Comparison of ENCODE assay signal across 8 cellular contexts in genomic region chr19:55082023-55082851, GRCh38. TPM values are rescaled to one million over a fixed set of nuclear protein-coding genes. Genes with fewer than 3 reads are reported as not detected.
DNase-seq lines count a peak whose midpoint lies in the region; ATAC-seq and TF ChIP-seq lines count a peak whose summit lies in the region.

No MANE protein-coding gene starts in this region.

- POLR2A ChIA-PET in activated CD8-positive, alpha-beta T cell treated with anti-CD3 and anti-CD28 coated beads for 36 hours (lab: Charles Lee), result interaction anchor here (1.3 kb wide), 1 partner anchor 555 kb away, joined by 3 read pairs; no protein-coding TSS in a partner anchor

- H3K27ac Mint-ChIP-seq in activated CD8-positive, alpha-beta T cell treated with anti-CD3 and anti-CD28 coated beads for 36 hours, result no peak overlapping the region

- CTCF ChIA-PET in activated CD8-positive, alpha-beta T cell treated with anti-CD3 and anti-CD28 coated beads for 36 hours (lab: Charles Lee), result no interaction called here

- H3K9me3 Mint-ChIP-seq in activated CD8-positive, alpha-beta T cell treated with anti-CD3 and anti-CD28 coated beads for 36 hours, result no peaks in the 10 kb centered on the region

- DNase-seq in AG20443 (ENCODE audit: low spot score) (peak; percentile 50), HuH-7 (ENCODE audit: low spot score) (peak; percentile 82), fibroblast of villous mesenchyme (ENCODE audit: low read depth) (peak; percentile 49), kidney glomerular epithelial cell (lab: John Stamatoyannopoulos, UW) (no peak)
- DNase-seq in activated CD8-positive, alpha-beta T cell treated with anti-CD3 and anti-CD28 coated beads for 36 hours, result peak; percentile 71
- peak; percentile 53 to 64 for DNase-seq in stimulated activated CD4-positive, alpha-beta T cell treated with anti-CD3 and anti-CD28 coated beads, Interleukin-2, amount 100 ng/mL, for 24 hours

- peaks cover 19% of the 10 kb centered on the region for H3K4me1 Mint-ChIP-seq in activated CD8-positive, alpha-beta T cell treated with anti-CD3 and anti-CD28 coated beads for 36 hours (ENCODE audit: low read depth)

- ATAC-seq in activated CD8-positive, alpha-beta T cell treated with anti-CD3 and anti-CD28 coated beads for 36 hours, result no peak
- no peak for ATAC-seq in esophagus mucosa
- no peak for ATAC-seq in GM21367 (IDR thresholded peaks at IDR 0.05; ENCODE audit: unreplicated experiment)

- H3K4me3 ChIP-seq in fibroblast of villous mesenchyme (ENCODE audit: low read depth, low read length), result peak overlapping the region; percentile 68

- no peak for TF ChIP-seq CTCF in activated CD8-positive, alpha-beta T cell treated with anti-CD3 and anti-CD28 coated beads for 36 hours (IDR thresholded peaks at IDR 0.05)
- TF ChIP-seq CTCF in fibroblast of villous mesenchyme (IDR thresholded peaks at IDR 0.05; ENCODE audit: insufficient read depth, low read depth, low read length), result no peak

- H3K27me3 Mint-ChIP-seq in activated CD8-positive, alpha-beta T cell treated with anti-CD3 and anti-CD28 coated beads for 36 hours, result peaks cover 57% of the 10 kb centered on the region

- H3K36me3 Mint-ChIP-seq in activated CD8-positive, alpha-beta T cell treated with anti-CD3 and anti-CD28 coated beads for 36 hours (ENCODE audit: low read depth), result no peaks in the 10 kb centered on the region

- intact Hi-C loops in activated CD8-positive, alpha-beta T cell treated with anti-CD3 and anti-CD28 coated beads for 36 hours (cut with micrococcal nuclease), result no loop called here

- H3K4me3 Mint-ChIP-seq in activated CD8-positive, alpha-beta T cell treated with anti-CD3 and anti-CD28 coated beads for 36 hours, result peak overlapping the region; percentile 46

RNA-seq across cellular contexts. Expression of gene EPS8L1, which starts 6.6 kb away (rescaled TPM):
- total RNA-seq in activated CD8-positive, alpha-beta T cell treated with anti-CD3 and anti-CD28 coated beads for 36 hours, result 1 to 10 TPM; 2.8 to 3.2 TPM
- total RNA-seq in fibroblast of villous mesenchyme (1.3 and 2.2 TPM in 2 replicates), esophagus mucosa (199 TPM)

RNA-seq across cellular contexts. Expression of gene RDH13, which starts 19.3 kb away (rescaled TPM):
- total RNA-seq in activated CD8-positive, alpha-beta T cell treated with anti-CD3 and anti-CD28 coated beads for 36 hours, result 10 to 100 TPM; 17.3 to 18.2 TPM
- total RNA-seq in fibroblast of villous mesenchyme (9.0 and 9.1 TPM in 2 replicates), esophagus mucosa (33.7 TPM)

RNA-seq across cellular contexts. Expression of gene PPP1R12C, which starts 35.2 kb away (rescaled TPM):
- total RNA-seq in activated CD8-positive, alpha-beta T cell treated with anti-CD3 and anti-CD28 coated beads for 36 hours, result 10 to 100 TPM; 55.4 to 55.8 TPM
- 49.7 and 69.9 TPM in 2 replicates for total RNA-seq in fibroblast of villous mesenchyme
- total RNA-seq in esophagus mucosa, result 33.3 TPM

RNA-seq across cellular contexts. Expression of gene GP6, which starts 44.2 kb away (rescaled TPM):
- total RNA-seq in activated CD8-positive, alpha-beta T cell treated with anti-CD3 and anti-CD28 coated beads for 36 hours, result under 1 TPM; 0.14 to 0.27 TPM
- not detected in 2 replicates for total RNA-seq in fibroblast of villous mesenchyme
- 0.40 TPM for total RNA-seq in esophagus mucosa

Comparison
In these comparisons a context has a peak if more than half of its experiments do, and no peak if none do; other contexts are left out.
1. RNA of gene EPS8L1, which starts 6.6 kb away (total RNA-seq): 199 TPM in esophagus mucosa (single experiment); 2.8 to 3.2 TPM in activated CD8-positive, alpha-beta T cell treated with anti-CD3 and anti-CD28 coated beads for 36 hours and 1.3 to 2.2 TPM in fibroblast of villous mesenchyme; every median in the first group is over 10 times any median in the second.